ENCODE assay signal across 9 cellular contexts in genomic region chr20:32017711-32018251, GRCh38. TPM values are rescaled to one million over a fixed set of nuclear protein-coding genes. Genes with fewer than 3 reads are reported as not detected.
A peak's percentile ranks its signal among the peaks of the same experiment; 100 is the strongest.
DNase-seq lines count a peak whose midpoint lies in the region; ATAC-seq and TF ChIP-seq lines count a peak whose summit lies in the region.
"Had no signal": no experiment of that assay in that cellular context is flagged by ENCODE, and none has a peak within 500 bp of the region (broad histone marks: within the 10 kb centered on the region; RNA-seq: fewer than 3 reads in every experiment).

No MANE protein-coding gene starts in this region.

- no peak overlapping the region for H2BK15ac ChIP-seq in mesenchymal stem cell (ENCODE audit: low read depth, poor library complexity, severe bottlenecking)

- no peak overlapping the region for H2AK5ac ChIP-seq in mesenchymal stem cell (ENCODE audit: low read length, severe bottlenecking)

- no peak overlapping the region for H4K91ac ChIP-seq in mesenchymal stem cell (ENCODE audit: low read length)

- H3K4me3 ChIP-seq in mammary epithelial cell (replicated peaks in 1 of 3; ENCODE audit: insufficient read depth in 1 of 3, low read depth in 2 of 3, low read length in 3 of 3) (no peak overlapping the region), mesenchymal stem cell (ENCODE audit: insufficient read depth in 1 of 2, low read depth in 1 of 2, low read length in 2 of 2) (no peak overlapping the region)

- H3K4me1 ChIP-seq in mammary epithelial cell (ENCODE audit: insufficient read depth, low read length), result peaks cover 10% of the 10 kb centered on the region
- peaks cover 17% of the 10 kb centered on the region for H3K4me1 ChIP-seq in mesenchymal stem cell (ENCODE audit: control insufficient read depth, insufficient read depth, low read depth, low read length)

- CTCF ChIA-PET in CD4-positive, alpha-beta T cell (lab: Charles Lee), result interaction anchor here (0.6 to 1.0 kb wide), 2 partner anchors 33 to 165 kb away, joined by 3 to 5 read pairs; no protein-coding TSS in a partner anchor
- CTCF ChIA-PET in mammary epithelial cell (lab: Charles Lee; ENCODE audit: low non-redundant PET), result interaction anchor here (0.6 to 0.8 kb wide), 5 partner anchors 10 to 179 kb away, joined by 3 to 13 read pairs (median 5); no protein-coding TSS in a partner anchor

- no peak overlapping the region for H4K8ac ChIP-seq in mesenchymal stem cell (ENCODE audit: low read length)

- ATAC-seq in CD4-positive, alpha-beta T cell (ENCODE audit: poor library complexity), result peak; percentile 85
- no peak for ATAC-seq in HG03139 (IDR thresholded peaks at IDR 0.05; ENCODE audit: unreplicated experiment)

- H3K27me3 ChIP-seq in CD4-positive, alpha-beta T cell (ENCODE audit: control insufficient read depth, insufficient read depth, low read length), result peaks cover 67% of the 10 kb centered on the region
- H3K27me3 ChIP-seq in mammary epithelial cell (ENCODE audit: insufficient read depth, low read length), result peaks cover 23% of the 10 kb centered on the region
- H3K27me3 ChIP-seq in mesenchymal stem cell (ENCODE audit: control insufficient read depth in 1 of 2, insufficient read depth in 1 of 2, low read length in 2 of 2), result peaks cover 77 to 79% of the 10 kb centered on the region in 2 experiments

- in situ Hi-C loops in mammary epithelial cell (cut with MboI; ENCODE audit: low sequenced_read_pairs in 2 of 2), result no loop called here

- BruUV-seq in mammary epithelial cell (replicated peaks; lab: Mats Ljungman, UMichigan), result no TSS peak

- H3K36me3 Mint-ChIP-seq in CD4-positive, alpha-beta T cell (ENCODE audit: low read depth), result no peaks in the 10 kb centered on the region
- no peaks in the 10 kb centered on the region for H3K36me3 Mint-ChIP-seq in neural crest cell (ENCODE audit: low read depth)

- no peak overlapping the region for H3K27ac Mint-ChIP-seq in CD4-positive, alpha-beta T cell
- no peak overlapping the region for H3K27ac Mint-ChIP-seq in neural crest cell (ENCODE audit: unreplicated experiment)

- H2BK12ac ChIP-seq in mesenchymal stem cell (ENCODE audit: low read length in 2 of 2), result no peak overlapping the region

- H3K79me2 ChIP-seq in mammary epithelial cell (ENCODE audit: insufficient read depth, low read length), result no peaks in the 10 kb centered on the region

- H3K23ac ChIP-seq in mesenchymal stem cell (ENCODE audit: low read length in 2 of 2), result no peak overlapping the region

- no peaks in the 10 kb centered on the region for H3K79me1 ChIP-seq in mesenchymal stem cell (replicated peaks; ENCODE audit: low read length, poor library complexity, severe bottlenecking)

- POLR2A ChIA-PET in CD4-positive, alpha-beta T cell (lab: Charles Lee), result no interaction called here

- no peaks in the 10 kb centered on the region for H3K9me3 Mint-ChIP-seq in CD4-positive, alpha-beta T cell
- H3K9me3 Mint-ChIP-seq in neural crest cell, result no peaks in the 10 kb centered on the region

- no peaks in the 10 kb centered on the region for H3K9me3 ChIP-seq in CD4-positive, alpha-beta T cell (ENCODE audit: control insufficient read depth, low read length)
- H3K9me3 ChIP-seq in mammary epithelial cell (replicated peaks; ENCODE audit: insufficient read depth, low read length) (no peaks in the 10 kb centered on the region), mesenchymal stem cell (ENCODE audit: control insufficient read depth, low read length) (no peaks in the 10 kb centered on the region)

- H2BK5ac ChIP-seq in mesenchymal stem cell (ENCODE audit: low read depth, low read length, poor library complexity, severe bottlenecking), result no peak overlapping the region

- H2AFZ ChIP-seq in mammary epithelial cell (ENCODE audit: low read depth, low read length) (no peak overlapping the region), mesenchymal stem cell (ENCODE audit: low read depth, low read length) (no peak overlapping the region)

- H3K14ac ChIP-seq in mesenchymal stem cell (ENCODE audit: low read length in 2 of 2), result no peak overlapping the region

- intact Hi-C loops in CD4-positive, alpha-beta T cell (cut with DNase I, micrococcal nuclease), result no loop called here
- intact Hi-C loops in mammary epithelial cell (cut with micrococcal nuclease), result loop anchor here (5.0 kb wide), 1 partner anchor 50 kb away; the partner anchor contains the start of gene XKR7

- H3K4me3 Mint-ChIP-seq in CD4-positive, alpha-beta T cell, result peak overlapping the region; percentile 69
- H3K4me3 Mint-ChIP-seq in neural crest cell, result peak overlapping the region; percentile 61

- no peak overlapping the region for H2BK120ac ChIP-seq in mesenchymal stem cell (ENCODE audit: low read depth, low read length)

- no peak overlapping the region for H3K4ac ChIP-seq in mesenchymal stem cell (ENCODE audit: low read depth in 1 of 2, low read length in 2 of 2)

- no peak overlapping the region for H3K27ac ChIP-seq in CD4-positive, alpha-beta T cell (ENCODE audit: low read depth, low read length)
- no peak overlapping the region for H3K27ac ChIP-seq in mammary epithelial cell (ENCODE audit: insufficient read depth, low read depth, low read length)
- no peak overlapping the region for H3K27ac ChIP-seq in mesenchymal stem cell (ENCODE audit: low read length, poor library complexity, severe bottlenecking)

- no peak for TF ChIP-seq POLR2A in erythroblast (IDR thresholded peaks at IDR 0.05; ENCODE audit: low read length)

- WGBS in mammary epithelial cell (ENCODE audit: low coverage, missing lambda C conversion rate), result 3% methylated on average over 8 of the region's 35 CpGs
- 8% methylated on average over 12 of the region's 35 CpGs for WGBS in mesenchymal stem cell

- no peaks in the 10 kb centered on the region for H3K36me3 ChIP-seq in mammary epithelial cell (ENCODE audit: insufficient read depth, low read length)
- no peaks in the 10 kb centered on the region for H3K36me3 ChIP-seq in mesenchymal stem cell (ENCODE audit: control insufficient read depth in 1 of 2, insufficient read depth in 2 of 2, low read depth in 1 of 2, low read length in 2 of 2)

- H4K20me1 ChIP-seq in mammary epithelial cell (ENCODE audit: insufficient read depth, low read length), result no peaks in the 10 kb centered on the region

- H3K27me3 Mint-ChIP-seq in CD4-positive, alpha-beta T cell, result peaks cover 74% of the 10 kb centered on the region
- peaks cover 82% of the 10 kb centered on the region for H3K27me3 Mint-ChIP-seq in neural crest cell (ENCODE audit: low read depth)

- peaks cover 25% of the 10 kb centered on the region for H3K4me1 Mint-ChIP-seq in CD4-positive, alpha-beta T cell (ENCODE audit: low read depth)
- peaks cover 9% of the 10 kb centered on the region for H3K4me1 Mint-ChIP-seq in neural crest cell

- H3K9ac ChIP-seq in mammary epithelial cell (ENCODE audit: insufficient read depth, low read length) (no peak overlapping the region), mesenchymal stem cell (ENCODE audit: low read length) (no peak overlapping the region)

- DNase-seq in CD4-positive, alpha-beta T cell, result peak; percentile 28 to 60 (median 47)
- DNase-seq in SHP77 treated with DMSO at 0.1 percent for 48 hours (lab: John Stamatoyannopoulos, UW) (peak; percentile 60), mammary epithelial cell (peak; percentile 28), neural crest cell (ENCODE audit: low read depth, low spot score) (no peak), mesenchymal stem cell (no peak), erythroblast (lab: John Stamatoyannopoulos, UW) (no peak)

- dilution Hi-C loops in mammary epithelial cell (cut with HindIII; ENCODE audit: low sequenced_read_pairs), result no loop called here

- H3K18ac ChIP-seq in mesenchymal stem cell (ENCODE audit: low read depth in 1 of 2, low read length in 2 of 2), result no peak overlapping the region

- H3K4me2 ChIP-seq in mammary epithelial cell (ENCODE audit: insufficient read depth, low read depth, low read length) (peak overlapping the region; percentile 23), mesenchymal stem cell (ENCODE audit: low read length, poor library complexity, severe bottlenecking) (no peak overlapping the region)

- peak; percentile 53 for TF ChIP-seq CTCF in CD4-positive, alpha-beta T cell (IDR thresholded peaks at IDR 0.05)
- TF ChIP-seq CTCF in LNCAP (IDR thresholded peaks at IDR 0.05) (peak; percentile 49), mammary epithelial cell (conservative IDR thresholded peaks at IDR 0.05 in 1 of 2, IDR thresholded peaks at IDR 0.05 in 1 of 2; ENCODE audit: extremely low read depth in 1 of 2, insufficient read depth in 1 of 2, low read depth in 1 of 2, low read length in 2 of 2) (peak; percentile 8 to 48), neural crest cell (conservative IDR thresholded peaks at IDR 0.05) (peak; percentile 58)

RNA-seq across cellular contexts. Expression of gene CCM2L, which starts 7.5 kb away (rescaled TPM):
- not detected for total RNA-seq in CD4-positive, alpha-beta T cell
- total RNA-seq in mammary epithelial cell, result not detected
- polyA plus RNA-seq in mammary epithelial cell, result not detected
- not detected for polyA minus RNA-seq in mammary epithelial cell
- 0.14 and 0.26 TPM in 2 replicates for total RNA-seq in neural crest cell
- polyA plus RNA-seq in mesenchymal stem cell (2013, experiment 1 of 2), result not detected
- polyA plus RNA-seq in mesenchymal stem cell (2013, experiment 2 of 2), result not detected

RNA-seq across cellular contexts. Expression of gene HCK, which starts 34.3 kb away (rescaled TPM):
- 1 to 10 TPM in 1 of 2 experiments, under 1 TPM in 1; 0.67 to 1.0 TPM for total RNA-seq in CD4-positive, alpha-beta T cell
- not detected for total RNA-seq in mammary epithelial cell
- polyA plus RNA-seq in mammary epithelial cell, result not detected
- polyA minus RNA-seq in mammary epithelial cell, result not detected
- not detected in 2 replicates for total RNA-seq in neural crest cell
- polyA plus RNA-seq in mesenchymal stem cell (2013, experiment 1 of 2), result not detected
- 0.03 TPM for polyA plus RNA-seq in mesenchymal stem cell (2013, experiment 2 of 2)

RNA-seq across cellular contexts. Expression of gene XKR7, which starts 49.8 kb away (rescaled TPM):
- total RNA-seq in CD4-positive, alpha-beta T cell, result not detected
- total RNA-seq in mammary epithelial cell (not detected), neural crest cell (4.5 and 4.9 TPM in 2 replicates)
- not detected for polyA plus RNA-seq in mammary epithelial cell
- polyA minus RNA-seq in mammary epithelial cell, result not detected
- not detected for polyA plus RNA-seq in mesenchymal stem cell (2013, experiment 1 of 2)
- polyA plus RNA-seq in mesenchymal stem cell (2013, experiment 2 of 2), result under 0.01 TPM
- total RNA-seq: skeletal muscle tissue had no signal

Comparison
In these comparisons a context has a peak if more than half of its experiments do, and no peak if none do; other contexts are left out.
1. DNase-seq: peak in CD4-positive, alpha-beta T cell (10 of 10), SHP77 treated with DMSO at 0.1 percent for 48 hours (single experiment) and mammary epithelial cell (single experiment); none in neural crest cell (single experiment), mesenchymal stem cell (single experiment) and erythroblast (0 of 2).
2. Peak in every context shown above with its lines, with median percentiles within 50 percentile points of each other: CTCF ChIP-seq.